9 cellular contexts compared by ENCODE assay signal in the genomic region with DNA sequence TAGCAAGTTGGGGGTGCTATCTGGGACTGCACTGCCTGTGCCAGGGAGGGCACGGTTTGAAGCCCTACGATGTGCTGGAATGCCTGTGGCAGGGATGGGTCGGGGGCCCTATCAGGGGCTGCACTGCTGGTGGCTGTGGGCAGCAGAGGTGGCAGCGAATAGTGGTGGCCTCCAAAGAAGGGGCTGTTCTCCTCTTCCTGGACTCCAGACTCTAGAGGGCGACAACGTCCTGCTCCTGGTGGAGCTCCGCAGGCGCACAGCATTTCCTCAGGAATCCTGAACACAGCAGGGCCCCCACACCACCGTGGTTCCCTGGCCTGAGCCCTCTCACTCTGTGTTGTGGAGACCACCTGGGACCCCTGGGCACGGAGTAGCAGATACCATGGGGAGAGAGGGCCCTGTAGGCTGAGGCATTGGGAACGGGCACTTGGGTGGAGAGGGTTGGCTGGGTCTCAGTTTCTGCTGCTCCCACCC.
A peak's percentile ranks its signal among the peaks of the same experiment; 100 is the strongest.
DNase-seq lines count a peak whose midpoint lies in the region; ATAC-seq and TF ChIP-seq lines count a peak whose summit lies in the region.
"Had no signal": no experiment of that assay in that cellular context is flagged by ENCODE, and none has a peak within 500 bp of the region (broad histone marks: within the 10 kb centered on the region; RNA-seq: fewer than 3 reads in every experiment).

No MANE protein-coding gene starts in this region.

- no peak overlapping the region for H3K27ac Mint-ChIP-seq in activated T-cell treated with anti-CD3 and anti-CD28 coated beads, Interleukin-2, amount 50 U/mL, for 72 hours
- H3K27ac Mint-ChIP-seq: activated naive CD4-positive, alpha-beta T cell treated with anti-CD3 and anti-CD28 coated beads, Interleukin-2, amount 10 ng/mL, durations not matched to agents 7 days and 5 days had no signal

- H3K36me3 Mint-ChIP-seq in activated T-cell treated with anti-CD3 and anti-CD28 coated beads, Interleukin-2, amount 50 U/mL, for 72 hours (ENCODE audit: insufficient read depth in 2 of 2): peaks cover 8% of the 10 kb centered on the region in 2 donors
- H3K36me3 Mint-ChIP-seq: activated naive CD4-positive, alpha-beta T cell treated with anti-CD3 and anti-CD28 coated beads, Interleukin-2, amount 10 ng/mL, durations not matched to agents 7 days and 5 days had no signal

- TF ChIP-seq CTCF in choroid plexus epithelial cell (conservative IDR thresholded peaks at IDR 0.05; ENCODE audit: low read depth, low read length): peak; percentile 70
- TF ChIP-seq CTCF in mucosa of descending colon (IDR thresholded peaks at IDR 0.05): no peak

- no peaks in the 10 kb centered on the region for H3K4me1 ChIP-seq in mucosa of descending colon (ENCODE audit: low read depth)

- H3K36me3 ChIP-seq in mucosa of descending colon (ENCODE audit: low read depth): no peaks in the 10 kb centered on the region

- ATAC-seq in mucosa of descending colon (peak; percentile 15), GM21717 (IDR thresholded peaks at IDR 0.05; ENCODE audit: unreplicated experiment) (no peak), GM18870 (IDR thresholded peaks at IDR 0.05; ENCODE audit: unreplicated experiment) (no peak)
- no peak for ATAC-seq in activated T-cell treated with anti-CD3 and anti-CD28 coated beads, Interleukin-2, amount 50 U/mL, for 72 hours (replicated peaks in 1 of 2)

- H3K4me3 ChIP-seq in choroid plexus epithelial cell (ENCODE audit: low read depth, low read length) (no peak overlapping the region), mucosa of descending colon (no peak overlapping the region)

- H3K9me3 ChIP-seq in mucosa of descending colon: no peaks in the 10 kb centered on the region

- peaks cover 16% of the 10 kb centered on the region for H3K27me3 Mint-ChIP-seq in activated T-cell treated with anti-CD3 and anti-CD28 coated beads, Interleukin-2, amount 50 U/mL, for 72 hours (ENCODE audit: low read depth)

- DNase-seq in EL: peak; percentile 20
- DNase-seq in HuH-7.5 (ENCODE audit: low spot score): peak; percentile 21
- DNase-seq in choroid plexus epithelial cell (ENCODE audit: low read depth): peak; percentile 58
- DNase-seq in mucosa of descending colon: peak in 1 of 3 donors; percentile 13
- no peak for DNase-seq in activated T-cell treated with anti-CD3 and anti-CD28 coated beads, Interleukin-2, amount 50 U/mL, for 72 hours
- no peak for DNase-seq in OCI-M2 (lab: John Stamatoyannopoulos, UW; ENCODE audit: unreplicated experiment)
- DNase-seq: activated naive CD4-positive, alpha-beta T cell treated with anti-CD3 and anti-CD28 coated beads, Interleukin-2, amount 10 ng/mL, durations not matched to agents 7 days and 5 days had no signal

- H3K4me3 Mint-ChIP-seq in activated T-cell treated with anti-CD3 and anti-CD28 coated beads, Interleukin-2, amount 50 U/mL, for 72 hours: no peak overlapping the region
- H3K4me3 Mint-ChIP-seq: activated naive CD4-positive, alpha-beta T cell treated with anti-CD3 and anti-CD28 coated beads, Interleukin-2, amount 10 ng/mL, durations not matched to agents 7 days and 5 days had no signal

- intact Hi-C loops in mucosa of descending colon (cut with DNase I, micrococcal nuclease): no loop called here

- peaks cover 0 to 4% of the 10 kb centered on the region in 2 donors for H3K9me3 Mint-ChIP-seq in activated T-cell treated with anti-CD3 and anti-CD28 coated beads, Interleukin-2, amount 50 U/mL, for 72 hours
- H3K9me3 Mint-ChIP-seq: activated naive CD4-positive, alpha-beta T cell treated with anti-CD3 and anti-CD28 coated beads, Interleukin-2, amount 10 ng/mL, durations not matched to agents 7 days and 5 days had no signal

- peaks cover 27% of the 10 kb centered on the region for H3K4me1 Mint-ChIP-seq in activated T-cell treated with anti-CD3 and anti-CD28 coated beads, Interleukin-2, amount 50 U/mL, for 72 hours (ENCODE audit: low read depth)

Comparison
In these comparisons a context has a peak if more than half of its experiments do, and no peak if none do; other contexts are left out.
1. DNase-seq: peak in EL (single experiment), HuH-7.5 (single experiment) and choroid plexus epithelial cell (single experiment); none in activated T-cell treated with anti-CD3 and anti-CD28 coated beads, Interleukin-2, amount 50 U/mL, for 72 hours (0 of 2) and OCI-M2 (single experiment).